8 cellular contexts compared by ENCODE assay signal in genomic region chr19:1767464-1767933, GRCh38. TPM values are rescaled to one million over a fixed set of nuclear protein-coding genes. Genes with fewer than 3 reads are reported as not detected.
A peak's percentile ranks its signal among the peaks of the same experiment; 100 is the strongest.
DNase-seq lines count a peak whose midpoint lies in the region; ATAC-seq, FAIRE-seq and TF ChIP-seq lines count a peak whose summit lies in the region.

No MANE protein-coding gene starts in this region.

- peak overlapping the region; percentile 9 for H3K4me3 Mint-ChIP-seq in T-helper 17 cell

- peaks cover 25% of the 10 kb centered on the region for H3K27me3 ChIP-seq in ascending aorta

- ATAC-seq in T-helper 17 cell (peak; percentile 74), GM18511 (IDR thresholded peaks at IDR 0.05; ENCODE audit: unreplicated experiment) (no peak)

- H3K27ac ChIP-seq in ascending aorta (no peak overlapping the region), kidney (ENCODE audit: low read depth in 2 of 2, low read length in 2 of 2) (no peak overlapping the region)

- no peaks in the 10 kb centered on the region for H3K36me3 ChIP-seq in ascending aorta
- H3K36me3 ChIP-seq in kidney (ENCODE audit: control insufficient read depth in 1 of 2, insufficient read depth in 2 of 2, low read length in 2 of 2) = no peaks in the 10 kb centered on the region

- H3K4me1 Mint-ChIP-seq in T-helper 17 cell = peaks cover 4% of the 10 kb centered on the region

- peak; percentile 19 for DNase-seq in NCI-H1105 treated with DMSO at 0.1 percent for 48 hours (lab: John Stamatoyannopoulos, UW)
- no peak for DNase-seq in NCI-H1105 (lab: John Stamatoyannopoulos, UW)
- peak; percentile 45 to 58 (median 51) for DNase-seq in T-helper 17 cell
- no peak for DNase-seq in ascending aorta (ENCODE audit: low spot score in 2 of 2)
- no peak for DNase-seq in kidney
- DNase-seq in stimulated activated CD8-positive, alpha-beta memory T cell treated with anti-CD3 and anti-CD28 coated beads, Interleukin-15, amount 100 ng/mL, for 1 hour (ENCODE audit: low read depth) = peak; percentile 40
- DNase-seq in NCI-H146 treated with DMSO at 0.1 percent for 48 hours (lab: John Stamatoyannopoulos, UW; ENCODE audit: unreplicated experiment) = no peak

- no peak overlapping the region for H3K9ac ChIP-seq in kidney (ENCODE audit: low read length in 2 of 2)

- intact Hi-C loops in ascending aorta (cut with DNase I) = loop anchor here (1.0 to 5.0 kb wide), 2 partner anchors 95 to 221 kb away; no protein-coding TSS in a partner anchor
- intact Hi-C loops in kidney (cut with DNase I) = loop anchor here (5.0 kb wide), 1 partner anchor 220 kb away; no protein-coding TSS in a partner anchor

- H3K9me3 ChIP-seq in T-helper 17 cell (ENCODE audit: control insufficient read depth, low read length, poor library complexity, severe bottlenecking) (peaks cover 7% of the 10 kb centered on the region), ascending aorta (peaks cover 12 to 18% of the 10 kb centered on the region in 2 donors), kidney (ENCODE audit: control insufficient read depth in 1 of 2, low read length in 2 of 2) (peaks cover 6 to 14% of the 10 kb centered on the region in 2 donors)

- H3K4me3 ChIP-seq in ascending aorta = no peak overlapping the region
- no peak overlapping the region for H3K4me3 ChIP-seq in kidney (ENCODE audit: low read length in 2 of 2)

- FAIRE-seq in kidney (lab: Jason Lieb, UNC) = no peak

- TF ChIP-seq CTCF in ascending aorta (IDR thresholded peaks at IDR 0.05) (peak; percentile 87 to 95 (median 94)), kidney (IDR thresholded peaks at IDR 0.05; ENCODE audit: borderline replicate concordance, extremely low read depth, insufficient read depth) (peak; percentile 86)

- peaks cover 2% of the 10 kb centered on the region for H3K36me3 Mint-ChIP-seq in T-helper 17 cell (ENCODE audit: low read depth)

- H3K27me3 Mint-ChIP-seq in T-helper 17 cell = peaks cover 53% of the 10 kb centered on the region

- H3K27ac Mint-ChIP-seq in T-helper 17 cell = no peak overlapping the region

- H3K4me1 ChIP-seq in ascending aorta = no peaks in the 10 kb centered on the region
- H3K4me1 ChIP-seq in kidney (ENCODE audit: control insufficient read depth in 1 of 2, insufficient read depth in 1 of 2, low read depth in 1 of 2, low read length in 2 of 2) = no peaks in the 10 kb centered on the region

RNA-seq across cellular contexts. Expression of gene ONECUT3, which starts 14.2 kb away (rescaled TPM):
- not detected for total RNA-seq in T-helper 17 cell
- not detected for total RNA-seq in ascending aorta
- total RNA-seq in kidney = not detected
- not detected for polyA plus RNA-seq in kidney (ENCODE audit: insufficient read depth, low read depth, low replicate concordance)

RNA-seq across cellular contexts. Expression of gene ATP8B3, which starts 44.6 kb away (rescaled TPM):
- total RNA-seq in T-helper 17 cell (1 to 10 TPM; 4.6 to 6.0 TPM), ascending aorta (0.11 TPM), kidney (3.6 TPM)
- 0.24 TPM for polyA plus RNA-seq in kidney (ENCODE audit: insufficient read depth, low read depth, low replicate concordance)

Comparison
In these comparisons a context has a peak if more than half of its experiments do, and no peak if none do; other contexts are left out.
1. DNase-seq: peak in NCI-H1105 treated with DMSO at 0.1 percent for 48 hours (single experiment), T-helper 17 cell (3 of 3) and stimulated activated CD8-positive, alpha-beta memory T cell treated with anti-CD3 and anti-CD28 coated beads, Interleukin-15, amount 100 ng/mL, for 1 hour (single experiment); none in NCI-H1105 (single experiment), ascending aorta (0 of 2), kidney (single experiment) and NCI-H146 treated with DMSO at 0.1 percent for 48 hours (single experiment).